1 cellular context compared by ENCODE assay signal in the genomic region with DNA sequence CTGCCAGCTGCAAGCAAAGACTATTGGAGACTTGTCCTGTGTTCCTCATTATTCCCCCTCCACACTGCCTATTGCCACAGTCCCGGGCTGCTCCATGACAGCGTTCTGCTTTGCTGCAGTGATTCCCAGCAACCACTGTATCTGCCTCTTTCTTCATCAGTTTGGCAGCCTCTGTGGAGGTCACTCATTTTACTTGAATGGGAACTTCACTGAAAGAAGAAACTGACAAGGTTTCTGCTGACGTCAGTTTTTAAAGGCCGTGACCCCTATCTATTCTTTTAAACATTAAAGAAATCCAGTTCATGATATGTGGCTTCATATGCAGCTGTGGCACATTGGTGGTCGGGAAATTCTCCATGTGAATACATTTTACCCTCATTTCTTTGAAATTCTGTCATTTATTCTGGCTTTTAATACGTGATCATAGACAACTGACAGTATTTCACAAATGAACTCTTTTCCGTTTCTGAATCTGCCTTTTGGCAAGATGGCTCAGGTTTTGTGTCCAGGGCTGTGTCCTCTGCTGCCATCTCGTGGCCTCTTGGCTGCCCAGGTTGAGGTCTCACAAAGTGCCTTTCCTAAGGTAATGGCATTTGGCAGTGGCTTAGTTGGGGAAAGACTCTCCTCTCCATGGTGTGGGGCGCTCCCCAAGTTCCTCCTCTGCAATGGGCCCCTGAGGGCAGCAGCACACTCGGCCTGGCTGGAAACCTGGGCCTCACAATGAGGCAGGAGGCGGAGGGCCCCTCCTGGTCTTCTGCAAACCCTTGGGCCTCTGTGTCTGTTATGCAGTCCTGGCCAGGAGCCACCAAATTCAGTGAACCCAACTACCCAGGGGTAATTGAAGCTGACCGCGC.
TF ChIP-seq lines count a peak whose summit lies in the region.

No MANE protein-coding gene starts in this region.

TF ChIP-seq in K562, 482 proteins besides CTCF, POLR2A, EP300 and RAD21 (continues in another document):
- TF ChIP-seq ZNF212 (CRISPR knock-in tag; IDR thresholded peaks at IDR 0.05) (no peak), THRB (CRISPR knock-in tag; conservative IDR thresholded peaks at IDR 0.05) (no peak), CHAMP1 (IDR thresholded peaks at IDR 0.05) (0 out of 2 replicates have a peak, but pooled peaks have one; percentile 23), MAFF (IDR thresholded peaks at IDR 0.05; ENCODE audit: low read length) (peak; percentile 58), HLTF (IDR thresholded peaks at IDR 0.05) (no peak), KDM4B (IDR thresholded peaks at IDR 0.05; ENCODE audit: borderline replicate concordance in 2 of 2, low read depth in 1 of 2) (0 out of 4 replicates have a peak, but pooled peaks of 1 of the 2 experiments have one; percentile 8), ZNF224 (CRISPR knock-in tag; IDR thresholded peaks at IDR 0.05) (no peak), KDM1A (IDR thresholded peaks at IDR 0.05) (0 out of 4 replicates have a peak, but pooled peaks of 1 of the 2 experiments have one; percentile 15), RB1 (IDR thresholded peaks at IDR 0.05; ENCODE audit: low read depth) (peak; percentile 34; the same call in 1 of the 2 replicates), ZFP91 (CRISPR knock-in tag; IDR thresholded peaks at IDR 0.05) (no peak), SUPT5H (IDR thresholded peaks at IDR 0.05) (no peak), NR2C1 (IDR thresholded peaks at IDR 0.05) (no peak), NR2C1 (tag; IDR thresholded peaks at IDR 0.05) (peak; percentile 46; the same call in 1 of the 2 replicates), MYNN (IDR thresholded peaks at IDR 0.05) (no peak), MYNN (CRISPR knock-in tag; IDR thresholded peaks at IDR 0.05) (no peak), GATAD2A (IDR thresholded peaks at IDR 0.05) (0 out of 2 replicates have a peak, but pooled peaks have one; percentile 22), BCL6 (CRISPR knock-in tag; IDR thresholded peaks at IDR 0.05) (no peak), ZNF644 (tag; IDR thresholded peaks at IDR 0.05; ENCODE audit: low read depth) (0 out of 2 replicates have a peak, but pooled peaks have one; percentile 27), ZNF143 (CRISPR knock-in tag; IDR thresholded peaks at IDR 0.05) (no peak), ZNF3 (CRISPR knock-in tag; IDR thresholded peaks at IDR 0.05) (no peak), NFIC (IDR thresholded peaks at IDR 0.05) (peak; percentile 75; the same call in 1 of the 2 replicates), TGIF2 (CRISPR knock-in tag; IDR thresholded peaks at IDR 0.05) (no peak), KLF10 (CRISPR knock-in tag; IDR thresholded peaks at IDR 0.05) (no peak), ZNF384 (IDR thresholded peaks at IDR 0.05; ENCODE audit: low read depth, low read length) (no peak), MAFG (tag; conservative IDR thresholded peaks at IDR 0.05) (peak; percentile 54), MED1 (CRISPR knock-in tag; IDR thresholded peaks at IDR 0.05; ENCODE audit: borderline replicate concordance) (no peak), ZFP30 (CRISPR knock-in tag; IDR thresholded peaks at IDR 0.05; ENCODE audit: borderline replicate concordance) (no peak), ATF1 (CRISPR knock-in tag; IDR thresholded peaks at IDR 0.05) (no peak), ATF1 (tag; IDR thresholded peaks at IDR 0.05) (peak; percentile 43), DMBX1 (CRISPR knock-in tag; IDR thresholded peaks at IDR 0.05; ENCODE audit: borderline replicate concordance) (0 out of 2 replicates have a peak, but pooled peaks have one; percentile 29), ZNF717 (CRISPR knock-in tag; IDR thresholded peaks at IDR 0.05) (no peak), RBM15 (IDR thresholded peaks at IDR 0.05; ENCODE audit: insufficient read depth, low read length) (no peak), RBFOX2 (IDR thresholded peaks at IDR 0.05; ENCODE audit: low read depth, low read length) (peak; percentile 36; the same call in 1 of the 2 replicates), ZKSCAN8 (CRISPR knock-in tag; IDR thresholded peaks at IDR 0.05) (0 out of 2 replicates have a peak, but pooled peaks have one; percentile 25), MLLT1 (IDR thresholded peaks at IDR 0.05) (no peak), ARHGAP35 (IDR thresholded peaks at IDR 0.05; ENCODE audit: partially characterized antibody) (no peak), PYGO2 (tag; IDR thresholded peaks at IDR 0.05) (0 out of 2 replicates have a peak, but pooled peaks have one; percentile 49), ZNF311 (CRISPR knock-in tag; IDR thresholded peaks at IDR 0.05) (0 out of 2 replicates have a peak, but pooled peaks have one; percentile 26), RBBP5 (IDR thresholded peaks at IDR 0.05; ENCODE audit: borderline replicate concordance, insufficient read depth, low read length, poor library complexity, severe bottlenecking) (no peak), ZNF507 (tag; conservative IDR thresholded peaks at IDR 0.05) (no peak), DPF2 (IDR thresholded peaks at IDR 0.05) (no peak), USF2 (CRISPR knock-in tag; IDR thresholded peaks at IDR 0.05) (no peak), ZNF239 (CRISPR knock-in tag; IDR thresholded peaks at IDR 0.05) (0 out of 2 replicates have a peak, but pooled peaks have one; percentile 20), HDGF (IDR thresholded peaks at IDR 0.05) (0 out of 2 replicates have a peak, but pooled peaks have one; percentile 25), C11orf30 (IDR thresholded peaks at IDR 0.05; ENCODE audit: low read depth) (peak; percentile 84), KLF13 (tag; IDR thresholded peaks at IDR 0.05; ENCODE audit: borderline replicate concordance, low read depth) (no peak), SP1 (CRISPR knock-in tag; IDR thresholded peaks at IDR 0.05) (no peak; the same call in 1 of the 2 replicates), CREM (IDR thresholded peaks at IDR 0.05; ENCODE audit: low read depth) (peak; percentile 4; the same call in 1 of the 2 replicates), NR4A1 (CRISPR knock-in tag; IDR thresholded peaks at IDR 0.05) (no peak), NR4A1 (tag; IDR thresholded peaks at IDR 0.05) (peak; percentile 84), ATF7 (IDR thresholded peaks at IDR 0.05) (peak; percentile 20; the same call in 1 of the 2 replicates)
- TF ChIP-seq, protein P1, sequence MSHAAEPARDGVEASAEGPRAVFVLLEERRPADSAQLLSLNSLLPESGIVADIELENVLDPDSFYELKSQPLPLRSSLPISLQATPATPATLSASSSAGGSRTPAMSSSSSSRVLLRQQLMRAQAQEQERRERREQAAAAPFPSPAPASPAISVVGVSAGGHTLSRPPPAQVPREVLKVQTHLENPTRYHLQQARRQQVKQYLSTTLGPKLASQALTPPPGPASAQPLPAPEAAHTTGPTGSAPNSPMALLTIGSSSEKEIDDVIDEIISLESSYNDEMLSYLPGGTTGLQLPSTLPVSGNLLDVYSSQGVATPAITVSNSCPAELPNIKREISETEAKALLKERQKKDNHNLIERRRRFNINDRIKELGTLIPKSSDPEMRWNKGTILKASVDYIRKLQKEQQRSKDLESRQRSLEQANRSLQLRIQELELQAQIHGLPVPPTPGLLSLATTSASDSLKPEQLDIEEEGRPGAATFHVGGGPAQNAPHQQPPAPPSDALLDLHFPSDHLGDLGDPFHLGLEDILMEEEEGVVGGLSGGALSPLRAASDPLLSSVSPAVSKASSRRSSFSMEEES (CRISPR knock-in tag; IDR thresholded peaks at IDR 0.05) = no peak
- TF ChIP-seq, protein P2, sequence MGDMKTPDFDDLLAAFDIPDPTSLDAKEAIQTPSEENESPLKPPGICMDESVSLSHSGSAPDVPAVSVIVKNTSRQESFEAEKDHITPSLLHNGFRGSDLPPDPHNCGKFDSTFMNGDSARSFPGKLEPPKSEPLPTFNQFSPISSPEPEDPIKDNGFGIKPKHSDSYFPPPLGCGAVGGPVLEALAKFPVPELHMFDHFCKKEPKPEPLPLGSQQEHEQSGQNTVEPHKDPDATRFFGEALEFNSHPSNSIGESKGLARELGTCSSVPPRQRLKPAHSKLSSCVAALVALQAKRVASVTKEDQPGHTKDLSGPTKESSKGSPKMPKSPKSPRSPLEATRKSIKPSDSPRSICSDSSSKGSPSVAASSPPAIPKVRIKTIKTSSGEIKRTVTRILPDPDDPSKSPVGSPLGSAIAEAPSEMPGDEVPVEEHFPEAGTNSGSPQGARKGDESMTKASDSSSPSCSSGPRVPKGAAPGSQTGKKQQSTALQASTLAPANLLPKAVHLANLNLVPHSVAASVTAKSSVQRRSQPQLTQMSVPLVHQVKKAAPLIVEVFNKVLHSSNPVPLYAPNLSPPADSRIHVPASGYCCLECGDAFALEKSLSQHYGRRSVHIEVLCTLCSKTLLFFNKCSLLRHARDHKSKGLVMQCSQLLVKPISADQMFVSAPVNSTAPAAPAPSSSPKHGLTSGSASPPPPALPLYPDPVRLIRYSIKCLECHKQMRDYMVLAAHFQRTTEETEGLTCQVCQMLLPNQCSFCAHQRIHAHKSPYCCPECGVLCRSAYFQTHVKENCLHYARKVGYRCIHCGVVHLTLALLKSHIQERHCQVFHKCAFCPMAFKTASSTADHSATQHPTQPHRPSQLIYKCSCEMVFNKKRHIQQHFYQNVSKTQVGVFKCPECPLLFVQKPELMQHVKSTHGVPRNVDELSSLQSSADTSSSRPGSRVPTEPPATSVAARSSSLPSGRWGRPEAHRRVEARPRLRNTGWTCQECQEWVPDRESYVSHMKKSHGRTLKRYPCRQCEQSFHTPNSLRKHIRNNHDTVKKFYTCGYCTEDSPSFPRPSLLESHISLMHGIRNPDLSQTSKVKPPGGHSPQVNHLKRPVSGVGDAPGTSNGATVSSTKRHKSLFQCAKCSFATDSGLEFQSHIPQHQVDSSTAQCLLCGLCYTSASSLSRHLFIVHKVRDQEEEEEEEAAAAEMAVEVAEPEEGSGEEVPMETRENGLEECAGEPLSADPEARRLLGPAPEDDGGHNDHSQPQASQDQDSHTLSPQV (IDR thresholded peaks at IDR 0.05) = peak; percentile 87
- TF ChIP-seq, protein P3, sequence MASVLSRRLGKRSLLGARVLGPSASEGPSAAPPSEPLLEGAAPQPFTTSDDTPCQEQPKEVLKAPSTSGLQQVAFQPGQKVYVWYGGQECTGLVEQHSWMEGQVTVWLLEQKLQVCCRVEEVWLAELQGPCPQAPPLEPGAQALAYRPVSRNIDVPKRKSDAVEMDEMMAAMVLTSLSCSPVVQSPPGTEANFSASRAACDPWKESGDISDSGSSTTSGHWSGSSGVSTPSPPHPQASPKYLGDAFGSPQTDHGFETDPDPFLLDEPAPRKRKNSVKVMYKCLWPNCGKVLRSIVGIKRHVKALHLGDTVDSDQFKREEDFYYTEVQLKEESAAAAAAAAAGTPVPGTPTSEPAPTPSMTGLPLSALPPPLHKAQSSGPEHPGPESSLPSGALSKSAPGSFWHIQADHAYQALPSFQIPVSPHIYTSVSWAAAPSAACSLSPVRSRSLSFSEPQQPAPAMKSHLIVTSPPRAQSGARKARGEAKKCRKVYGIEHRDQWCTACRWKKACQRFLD (CRISPR knock-in tag; IDR thresholded peaks at IDR 0.05) = peak; percentile 74; the same call in 1 of the 2 replicates
